Comparison of ENCODE assay signal across 21 cellular contexts in the genomic region with DNA sequence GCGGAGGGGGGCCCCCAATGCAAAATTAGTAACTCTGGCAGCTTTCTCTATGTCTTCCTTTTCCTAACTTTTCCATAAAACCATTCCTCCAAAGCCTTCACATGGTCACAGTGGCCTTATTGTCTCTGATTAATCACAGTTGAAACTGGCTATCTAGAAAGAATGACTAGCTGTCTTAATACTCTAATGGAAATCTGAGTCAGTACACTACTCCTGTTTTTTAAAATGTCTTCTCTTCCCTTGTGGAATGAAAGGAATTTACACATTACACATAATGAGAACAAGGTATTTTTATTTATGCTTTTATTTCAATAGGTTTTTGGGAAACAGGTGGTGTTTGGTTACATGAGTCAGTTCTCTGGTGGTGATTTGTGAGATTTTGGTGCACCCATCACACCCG.
A peak's percentile ranks its signal among the peaks of the same experiment; 100 is the strongest.
DNase-seq lines count a peak whose midpoint lies in the region; ATAC-seq and TF ChIP-seq lines count a peak whose summit lies in the region.
"Had no signal": no experiment of that assay in that cellular context is flagged by ENCODE, and none has a peak within 500 bp of the region (broad histone marks: within the 10 kb centered on the region; RNA-seq: fewer than 3 reads in every experiment).

No MANE protein-coding gene starts in this region.

- no peak for TF ChIP-seq POLR2A in transverse colon (IDR thresholded peaks at IDR 0.05)

- H3K27me3 ChIP-seq in right atrium auricular region: no peaks in the 10 kb centered on the region
- no peaks in the 10 kb centered on the region for H3K27me3 ChIP-seq in transverse colon

- ATAC-seq in HG02870 (IDR thresholded peaks at IDR 0.05; ENCODE audit: unreplicated experiment): no peak
- no peak for ATAC-seq in HG03025 (IDR thresholded peaks at IDR 0.05; ENCODE audit: low FRiP score, unreplicated experiment)
- ATAC-seq: Right ventricle myocardium inferior, T-cell had no signal

- peak; percentile 29 for DNase-seq in A172 (ENCODE audit: low spot score)
- peak; percentile 1 for DNase-seq in ELR (ENCODE audit: low read depth)
- peak; percentile 9 for DNase-seq in NCI-H226
- peak; percentile 67 for DNase-seq in foreskin melanocyte
- no peak for DNase-seq in right atrium auricular region (ENCODE audit: low spot score)
- no peak for DNase-seq in transverse colon
- DNase-seq: 8988T, C1 segment of cervical spinal cord, DMS53, GOT3, MM.1S, NCI-H1092 treated with DMSO at 0.1 percent for 48 hours, NCI-H1694, NCI-H2107, NCI-H2227 treated with DMSO at 0.1 percent for 48 hours, NCI-H526, T-cell had no signal

- H3K36me3 ChIP-seq in right atrium auricular region: no peaks in the 10 kb centered on the region
- H3K36me3 ChIP-seq in transverse colon: no peaks in the 10 kb centered on the region

- no peak overlapping the region for H3K4me3 ChIP-seq in right atrium auricular region
- no peak overlapping the region for H3K4me3 ChIP-seq in transverse colon
- H3K4me3 ChIP-seq: SK-N-MC had no signal

- no peak overlapping the region for H3K27ac ChIP-seq in right atrium auricular region
- H3K27ac ChIP-seq in transverse colon: no peak overlapping the region
- H3K27ac ChIP-seq: SK-N-MC had no signal

- intact Hi-C loops in transverse colon (cut with DNase I; ENCODE audit: low total_unique reads): no loop called here

- H3K4me1 ChIP-seq in right atrium auricular region: no peaks in the 10 kb centered on the region
- no peaks in the 10 kb centered on the region for H3K4me1 ChIP-seq in transverse colon

- H3K9me3 ChIP-seq in right atrium auricular region (no peaks in the 10 kb centered on the region), transverse colon (no peaks in the 10 kb centered on the region)

- in situ Hi-C loops in transverse colon (cut with MboI; ENCODE audit: low pct_ligation_motif_present in 1 of 4, low pct_unique_long_range_greater_than_20kb in 1 of 4, low sequenced_read_pairs in 3 of 4): no loop called here

- 82 to 93% methylated on average over 2 of the region's 2 CpGs for WGBS in transverse colon (ENCODE audit: low coverage in 1 of 2), 2 donors

- TF ChIP-seq EP300 in transverse colon (IDR thresholded peaks at IDR 0.05; ENCODE audit: low read depth): no peak

- TF ChIP-seq CTCF in right atrium auricular region (IDR thresholded peaks at IDR 0.05) (no peak), transverse colon (IDR thresholded peaks at IDR 0.05) (no peak)

Comparison
In these comparisons a context has a peak if more than half of its experiments do, and no peak if none do; other contexts are left out.
1. DNase-seq: peak in A172 (single experiment), ELR (single experiment), NCI-H226 (single experiment) and foreskin melanocyte (single experiment); none in right atrium auricular region (single experiment) and transverse colon (single experiment).